Comparison of ENCODE assay signal across 8 cellular contexts in the genomic region with DNA sequence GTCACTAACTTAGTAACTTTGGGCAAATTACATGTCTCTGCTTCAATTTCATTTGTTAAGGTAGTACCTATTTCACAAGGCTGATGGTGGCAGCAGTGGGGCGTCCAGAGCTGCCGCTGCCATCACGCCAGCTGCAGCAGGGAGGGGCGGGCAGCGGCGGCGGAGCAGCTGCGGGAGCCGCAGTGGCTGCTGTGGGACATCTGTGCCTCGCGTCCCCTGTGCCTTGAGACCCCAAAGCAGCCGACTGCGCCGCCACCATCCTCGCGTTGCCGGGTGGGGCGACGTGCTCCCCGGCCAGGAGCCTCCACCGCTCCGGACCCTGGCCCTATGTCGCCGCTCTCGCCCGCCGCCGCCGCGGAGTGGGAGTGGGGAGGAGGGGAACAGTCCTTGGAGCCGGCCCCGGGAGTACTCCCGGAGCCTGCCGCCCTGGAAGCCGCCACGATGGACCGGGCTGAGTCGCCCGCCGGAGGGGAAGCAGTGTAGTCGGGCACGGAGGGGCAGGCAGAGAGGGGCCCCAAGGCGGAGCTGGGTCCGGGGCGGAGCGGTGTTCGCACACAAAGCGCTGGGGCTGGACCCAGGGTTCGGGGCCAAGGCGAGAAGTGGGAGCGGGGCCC. TPM values are rescaled to one million over a fixed set of nuclear protein-coding genes. Genes with fewer than 3 reads are reported as not detected.
DNase-seq lines count a peak whose midpoint lies in the region; ATAC-seq lines count a peak whose summit lies in the region.

No MANE protein-coding gene starts in this region.

- intact Hi-C loops in activated CD4-positive, alpha-beta T cell treated with anti-CD3 and anti-CD28 coated beads for 36 hours (cut with DNase I, micrococcal nuclease) = loop anchor here in 1 of 2 experiments (2.0 to 5.0 kb wide), 2 partner anchors 218 to 254 kb away; no protein-coding TSS in a partner anchor

- H3K27me3 Mint-ChIP-seq in activated CD4-positive, alpha-beta T cell treated with anti-CD3 and anti-CD28 coated beads for 36 hours = peaks cover 2% of the 10 kb centered on the region

- H3K4me3 Mint-ChIP-seq in activated CD4-positive, alpha-beta T cell treated with anti-CD3 and anti-CD28 coated beads for 36 hours = peak overlapping the region; percentile 69

- no peaks in the 10 kb centered on the region for H3K36me3 Mint-ChIP-seq in activated CD4-positive, alpha-beta T cell treated with anti-CD3 and anti-CD28 coated beads for 36 hours (ENCODE audit: low read depth)

- POLR2A ChIA-PET in activated CD4-positive, alpha-beta T cell treated with anti-CD3 and anti-CD28 coated beads for 36 hours (lab: Charles Lee) = interaction anchor here (0.6 to 0.7 kb wide), 2 partner anchors 49 to 572 kb away, joined by 3 read pairs; no protein-coding TSS in a partner anchor

- peaks cover 8% of the 10 kb centered on the region for H3K4me1 Mint-ChIP-seq in activated CD4-positive, alpha-beta T cell treated with anti-CD3 and anti-CD28 coated beads for 36 hours

- DNase-seq in AG08396 (ENCODE audit: low spot score) (peak; percentile 71), NCI-H146 (lab: John Stamatoyannopoulos, UW) (peak; percentile 55), dermis blood vessel endothelial cell (peak; percentile 84), left kidney (ENCODE audit: low read depth, low spot score) (peak; percentile 93), GOT3 (lab: John Stamatoyannopoulos, UW) (no peak)
- DNase-seq in activated CD4-positive, alpha-beta T cell treated with anti-CD3 and anti-CD28 coated beads for 36 hours = peak; percentile 81
- peak; percentile 59 for DNase-seq in stimulated activated CD4-positive, alpha-beta T cell treated with anti-CD3 and anti-CD28 coated beads, Interleukin-1b, Interleukin-23, amount 100 ng/mL, for 48 hours

- H3K27ac Mint-ChIP-seq in activated CD4-positive, alpha-beta T cell treated with anti-CD3 and anti-CD28 coated beads for 36 hours = no peak overlapping the region

- H3K9me3 Mint-ChIP-seq in activated CD4-positive, alpha-beta T cell treated with anti-CD3 and anti-CD28 coated beads for 36 hours (ENCODE audit: low read depth) = no peaks in the 10 kb centered on the region

- ATAC-seq in GM19324 (IDR thresholded peaks at IDR 0.05; ENCODE audit: low FRiP score, unreplicated experiment) = peak; percentile 60
- ATAC-seq in activated CD4-positive, alpha-beta T cell treated with anti-CD3 and anti-CD28 coated beads for 36 hours = peak; percentile 96

- CTCF ChIA-PET in activated CD4-positive, alpha-beta T cell treated with anti-CD3 and anti-CD28 coated beads for 36 hours (lab: Charles Lee) = interaction anchor here (0.5 to 3.1 kb wide), 21 partner anchors 8 to 998 kb away, joined by 3 to 29 read pairs (median 3); partner anchors contain the start of gene C3AR1

RNA-seq across cellular contexts. Expression of gene A2M, which starts 51.4 kb away (rescaled TPM):
- under 1 TPM in 1 of 2 experiments, not detected in 1; 0.16 TPM for total RNA-seq in activated CD4-positive, alpha-beta T cell treated with anti-CD3 and anti-CD28 coated beads for 36 hours
- 14.0 and 180 TPM in 2 replicates for total RNA-seq in dermis blood vessel endothelial cell

Comparison
In these comparisons a context has a peak if more than half of its experiments do, and no peak if none do; other contexts are left out.
1. RNA of gene A2M, which starts 51.4 kb away (total RNA-seq): 14.0 to 180 TPM in dermis blood vessel endothelial cell; 0.16 TPM in activated CD4-positive, alpha-beta T cell treated with anti-CD3 and anti-CD28 coated beads for 36 hours; every median in the first group is over 10 times any median in the second.